Comparison of ENCODE assay signal across 8 cellular contexts in the genomic region with DNA sequence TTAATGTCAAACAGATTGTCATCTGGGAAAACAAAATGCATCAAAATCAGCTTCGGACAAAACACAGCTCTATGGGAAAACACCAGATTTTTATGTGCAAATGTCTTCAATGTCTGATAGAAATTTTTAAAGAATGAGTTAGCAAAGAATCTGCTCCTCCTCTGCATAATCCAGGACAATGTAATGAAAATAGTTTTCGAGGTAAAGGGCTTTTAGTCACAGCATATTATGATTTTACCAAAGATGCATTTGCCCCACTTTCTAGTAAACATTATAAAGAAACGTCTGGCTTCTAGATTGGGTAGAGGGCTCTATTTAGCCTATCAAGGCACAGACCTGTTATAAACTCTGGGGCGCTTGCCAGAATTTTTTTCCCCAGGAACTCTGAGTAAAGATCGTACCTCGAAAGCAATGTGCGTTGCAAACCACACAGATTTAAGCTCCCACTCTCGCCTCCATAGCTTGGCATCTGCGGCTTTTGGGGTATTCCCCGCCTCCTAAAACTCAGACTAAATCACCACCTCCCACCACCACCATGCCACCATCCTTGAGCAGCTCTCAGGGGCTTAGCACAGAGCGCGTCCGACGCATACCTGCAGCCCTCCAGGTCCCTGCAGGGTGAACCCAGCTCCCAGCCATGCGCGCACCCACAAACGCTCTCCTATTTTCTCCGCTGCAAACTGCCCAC. TPM values are rescaled to one million over a fixed set of nuclear protein-coding genes. Genes with fewer than 3 reads are reported as not detected.
A peak's percentile ranks its signal among the peaks of the same experiment; 100 is the strongest.
DNase-seq lines count a peak whose midpoint lies in the region; ATAC-seq and TF ChIP-seq lines count a peak whose summit lies in the region.

No MANE protein-coding gene starts in this region.

- peak overlapping the region; percentile 59 for H3K27ac Mint-ChIP-seq in Calu3 (ENCODE audit: unreplicated experiment)
- peak overlapping the region; percentile 79 for H3K27ac Mint-ChIP-seq in activated CD4-positive, alpha-beta T cell treated with anti-CD3 and anti-CD28 coated beads, Interleukin-2, amount 10 ng/mL, durations not matched to agents 7 days and 5 days
- H3K27ac Mint-ChIP-seq in natural killer cell treated with Interleukin-12 subunit alpha and Interleukin-12 subunit beta and Interleukin-15 and Interleukin-18, amount 100 ng/mL, for 72 hours, result peak overlapping the region in 1 of 2 donors; percentile 39

- H3K27me3 ChIP-seq in endocrine pancreas (ENCODE audit: control insufficient read depth, insufficient read depth, low read length), result no peaks in the 10 kb centered on the region
- no peaks in the 10 kb centered on the region for H3K27me3 ChIP-seq in testis

- BruUV-seq in Calu3 (replicated peaks; lab: Mats Ljungman, UMichigan), result no TSS peak

- H3K4me1 Mint-ChIP-seq in Calu3 (ENCODE audit: low read depth, unreplicated experiment), result peaks cover 8% of the 10 kb centered on the region
- peaks cover 36% of the 10 kb centered on the region for H3K4me1 Mint-ChIP-seq in activated CD4-positive, alpha-beta T cell treated with anti-CD3 and anti-CD28 coated beads, Interleukin-2, amount 10 ng/mL, durations not matched to agents 7 days and 5 days
- H3K4me1 Mint-ChIP-seq in natural killer cell treated with Interleukin-12 subunit alpha and Interleukin-12 subunit beta and Interleukin-15 and Interleukin-18, amount 100 ng/mL, for 72 hours (ENCODE audit: low read depth in 2 of 2), result peaks cover 16 to 22% of the 10 kb centered on the region in 2 donors

- no peak overlapping the region for H3K27ac ChIP-seq in testis

- CTCF ChIA-PET in Calu3 (lab: Charles Lee), result interaction anchor here (0.6 to 1.2 kb wide), 3 partner anchors 17 to 379 kb away, joined by 3 to 4 read pairs (median 3); no protein-coding TSS in a partner anchor
- CTCF ChIA-PET in activated CD4-positive, alpha-beta T cell treated with anti-CD3 and anti-CD28 coated beads, Interleukin-2, amount 10 ng/mL, durations not matched to agents 7 days and 5 days (lab: Charles Lee), result interaction anchor here (0.9 to 3.2 kb wide), 9 partner anchors 10 to 383 kb away, joined by 3 to 14 read pairs (median 4); no protein-coding TSS in a partner anchor

- peak overlapping the region; percentile 60 for H3K9ac ChIP-seq in endocrine pancreas (ENCODE audit: control insufficient read depth, insufficient read depth, low read length)

- DNase-seq in Calu3 (no peak), testis (peak; percentile 33), A172 (ENCODE audit: low spot score) (no peak)
- DNase-seq in activated CD4-positive, alpha-beta T cell treated with anti-CD3 and anti-CD28 coated beads, Interleukin-2, amount 10 ng/mL, durations not matched to agents 7 days and 5 days, result peak; percentile 25
- DNase-seq in natural killer cell treated with Interleukin-12 subunit alpha and Interleukin-12 subunit beta and Interleukin-15 and Interleukin-18, amount 100 ng/mL, for 72 hours (ENCODE audit: low spot score), result no peak

- TF ChIP-seq POLR2A in testis (IDR thresholded peaks at IDR 0.05), result no peak

- no peaks in the 10 kb centered on the region for H3K27me3 Mint-ChIP-seq in Calu3 (ENCODE audit: unreplicated experiment)
- peaks cover 7% of the 10 kb centered on the region for H3K27me3 Mint-ChIP-seq in activated CD4-positive, alpha-beta T cell treated with anti-CD3 and anti-CD28 coated beads, Interleukin-2, amount 10 ng/mL, durations not matched to agents 7 days and 5 days
- H3K27me3 Mint-ChIP-seq in natural killer cell treated with Interleukin-12 subunit alpha and Interleukin-12 subunit beta and Interleukin-15 and Interleukin-18, amount 100 ng/mL, for 72 hours, result peaks cover 20 to 23% of the 10 kb centered on the region in 2 donors

- H3K4me3 ChIP-seq in endocrine pancreas (ENCODE audit: control insufficient read depth, insufficient read depth, low read length) (peak overlapping the region; percentile 93), testis (peak overlapping the region; percentile 64 to 70)

- WGBS in testis, 2 donors, result 6 to 7% methylated on average over 16 to 18 of the region's 18 CpGs

- TF ChIP-seq CTCF in Calu3 (IDR thresholded peaks at IDR 0.05; ENCODE audit: unreplicated experiment) (no peak), testis (IDR thresholded peaks at IDR 0.05) (no peak)

- peak; percentile 12 for ATAC-seq in HG03175 (IDR thresholded peaks at IDR 0.05; ENCODE audit: unreplicated experiment)
- peak; percentile 1 to 39 for ATAC-seq in natural killer cell treated with Interleukin-12 subunit alpha and Interleukin-12 subunit beta and Interleukin-15 and Interleukin-18, amount 100 ng/mL, for 72 hours
- ATAC-seq in HG02759 (IDR thresholded peaks at IDR 0.05; ENCODE audit: unreplicated experiment), result no peak

- intact Hi-C loops in Calu3 (cut with micrococcal nuclease; ENCODE audit: unreplicated experiment) (no loop called here), testis (cut with DNase I; ENCODE audit: low total_unique reads) (no loop called here)

- H3K4me1 ChIP-seq in endocrine pancreas (ENCODE audit: control insufficient read depth, insufficient read depth, low read length), result peaks cover 20% of the 10 kb centered on the region
- no peaks in the 10 kb centered on the region for H3K4me1 ChIP-seq in testis

- no peaks in the 10 kb centered on the region for H3K9me3 ChIP-seq in endocrine pancreas (ENCODE audit: control insufficient read depth, low read length)
- no peaks in the 10 kb centered on the region for H3K9me3 ChIP-seq in testis

- peaks cover 18% of the 10 kb centered on the region for H3K36me3 Mint-ChIP-seq in Calu3 (ENCODE audit: insufficient read depth, unreplicated experiment)
- H3K36me3 Mint-ChIP-seq in activated CD4-positive, alpha-beta T cell treated with anti-CD3 and anti-CD28 coated beads, Interleukin-2, amount 10 ng/mL, durations not matched to agents 7 days and 5 days (ENCODE audit: low read depth), result peaks cover 5% of the 10 kb centered on the region
- H3K36me3 Mint-ChIP-seq in natural killer cell treated with Interleukin-12 subunit alpha and Interleukin-12 subunit beta and Interleukin-15 and Interleukin-18, amount 100 ng/mL, for 72 hours, result no peaks in the 10 kb centered on the region

- POLR2A ChIA-PET in activated CD4-positive, alpha-beta T cell treated with anti-CD3 and anti-CD28 coated beads, Interleukin-2, amount 10 ng/mL, durations not matched to agents 7 days and 5 days (lab: Charles Lee), result no interaction called here

- peak overlapping the region; percentile 80 for H3K4me3 Mint-ChIP-seq in Calu3 (ENCODE audit: low read depth, unreplicated experiment)
- peak overlapping the region; percentile 79 for H3K4me3 Mint-ChIP-seq in activated CD4-positive, alpha-beta T cell treated with anti-CD3 and anti-CD28 coated beads, Interleukin-2, amount 10 ng/mL, durations not matched to agents 7 days and 5 days
- peak overlapping the region; percentile 86 for H3K4me3 Mint-ChIP-seq in natural killer cell treated with Interleukin-12 subunit alpha and Interleukin-12 subunit beta and Interleukin-15 and Interleukin-18, amount 100 ng/mL, for 72 hours

- H3K9me3 Mint-ChIP-seq in Calu3 (ENCODE audit: low read depth, unreplicated experiment), result no peaks in the 10 kb centered on the region
- peaks cover 13% of the 10 kb centered on the region for H3K9me3 Mint-ChIP-seq in activated CD4-positive, alpha-beta T cell treated with anti-CD3 and anti-CD28 coated beads, Interleukin-2, amount 10 ng/mL, durations not matched to agents 7 days and 5 days
- peaks cover 10% of the 10 kb centered on the region for H3K9me3 Mint-ChIP-seq in natural killer cell treated with Interleukin-12 subunit alpha and Interleukin-12 subunit beta and Interleukin-15 and Interleukin-18, amount 100 ng/mL, for 72 hours

- H3K36me3 ChIP-seq in endocrine pancreas (ENCODE audit: control insufficient read depth, insufficient read depth, low read length), result no peaks in the 10 kb centered on the region
- no peaks in the 10 kb centered on the region for H3K36me3 ChIP-seq in testis (ENCODE audit: low read depth, missing control alignments)

RNA-seq across cellular contexts. Expression of gene ACVR1C, which starts 0.9 kb away (rescaled TPM):
- 0.86 and 0.99 TPM in 2 replicates for total RNA-seq in Calu3 (2022)
- 1 to 10 TPM; 2.2 to 2.5 TPM for total RNA-seq in activated CD4-positive, alpha-beta T cell treated with anti-CD3 and anti-CD28 coated beads, Interleukin-2, amount 10 ng/mL, durations not matched to agents 7 days and 5 days
- 1 to 10 TPM; 1.4 to 1.8 TPM for total RNA-seq in natural killer cell treated with Interleukin-12 subunit alpha and Interleukin-12 subunit beta and Interleukin-15 and Interleukin-18, amount 100 ng/mL, for 72 hours
- total RNA-seq in testis, result 1 to 10 TPM; 1.4 to 2.3 TPM
- polyA plus RNA-seq in testis (ENCODE audit: insufficient read depth, low read depth, low replicate concordance), result 0.47 TPM
- not detected in 2 replicates for total RNA-seq in A172 (2014; rRNA removed; shearing (Covaris generic))

Comparison
In these comparisons a context has a peak if more than half of its experiments do, and no peak if none do; other contexts are left out.
1. DNase-seq: peak in activated CD4-positive, alpha-beta T cell treated with anti-CD3 and anti-CD28 coated beads, Interleukin-2, amount 10 ng/mL, durations not matched to agents 7 days and 5 days (single experiment) and testis (single experiment); none in Calu3 (single experiment), natural killer cell treated with Interleukin-12 subunit alpha and Interleukin-12 subunit beta and Interleukin-15 and Interleukin-18, amount 100 ng/mL, for 72 hours (single experiment) and A172 (single experiment).
2. Peak in every context shown above with its lines, with median percentiles within 50 percentile points of each other: H3K4me3 Mint-ChIP-seq.